Comparison of ENCODE assay signal across 1 cellular context in genomic region chr11:130523609-130524008, GRCh38.
TF ChIP-seq lines count a peak whose summit lies in the region.

No MANE protein-coding gene starts in this region.

TF ChIP-seq in GM23338, 12 proteins besides CTCF, POLR2A, EP300 and RAD21 (continued from another document):
- TF ChIP-seq REST (IDR thresholded peaks at IDR 0.05; ENCODE audit: unreplicated experiment) (no peak), NANOG (IDR thresholded peaks at IDR 0.05; ENCODE audit: borderline replicate concordance) (no peak), ETS1 (IDR thresholded peaks at IDR 0.05) (no peak), EZH2 (IDR thresholded peaks at IDR 0.05; ENCODE audit: low read depth, unreplicated experiment) (no peak), ZNF331 (CRISPR knock-in tag; IDR thresholded peaks at IDR 0.05; ENCODE audit: low read depth) (no peak)
TF ChIP-seq in GM23338: peak in this region for 0.
